8 cellular contexts compared by ENCODE assay signal in the genomic region with DNA sequence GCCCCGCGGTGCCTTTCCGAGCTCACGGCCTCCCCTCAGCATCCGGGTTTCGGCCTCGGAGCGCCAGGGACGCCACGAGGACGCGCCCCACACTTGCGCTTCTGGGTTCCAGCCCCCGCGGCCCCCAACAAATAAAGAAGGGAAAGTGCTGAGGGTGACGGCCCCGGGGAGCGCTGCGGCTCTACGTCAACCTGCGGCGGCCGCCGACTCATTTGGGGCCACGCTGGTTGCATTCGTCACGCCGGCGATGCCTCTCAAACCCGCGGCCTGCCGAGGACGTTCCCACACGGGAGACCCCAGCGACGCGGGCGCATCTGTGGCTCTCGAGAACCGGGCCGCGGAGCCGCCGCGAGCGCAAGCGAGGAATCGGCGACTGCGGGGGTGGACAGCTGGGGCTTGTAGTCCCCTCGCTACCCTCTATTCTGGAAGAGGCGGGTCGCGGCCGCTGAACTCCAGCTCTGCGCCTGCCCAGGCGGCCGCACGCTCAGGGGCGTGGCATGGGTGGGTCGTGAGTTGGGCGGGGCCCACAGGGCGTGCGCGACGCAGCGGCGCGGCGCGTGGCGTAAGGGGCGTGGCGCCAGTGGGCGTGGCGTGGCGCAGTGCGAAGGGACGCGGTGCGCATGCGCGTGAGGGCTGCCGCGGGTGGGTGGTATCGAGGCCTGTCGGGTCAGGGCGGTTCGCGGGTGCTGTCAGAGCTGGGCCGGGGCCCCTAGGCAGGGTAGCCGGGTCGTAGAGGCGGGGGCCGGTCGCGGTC. TPM values are rescaled to one million over a fixed set of nuclear protein-coding genes. Genes with fewer than 3 reads are reported as not detected.
DNase-seq lines count a peak whose midpoint lies in the region; ATAC-seq, FAIRE-seq and TF ChIP-seq lines count a peak whose summit lies in the region.

A gene with protein sequence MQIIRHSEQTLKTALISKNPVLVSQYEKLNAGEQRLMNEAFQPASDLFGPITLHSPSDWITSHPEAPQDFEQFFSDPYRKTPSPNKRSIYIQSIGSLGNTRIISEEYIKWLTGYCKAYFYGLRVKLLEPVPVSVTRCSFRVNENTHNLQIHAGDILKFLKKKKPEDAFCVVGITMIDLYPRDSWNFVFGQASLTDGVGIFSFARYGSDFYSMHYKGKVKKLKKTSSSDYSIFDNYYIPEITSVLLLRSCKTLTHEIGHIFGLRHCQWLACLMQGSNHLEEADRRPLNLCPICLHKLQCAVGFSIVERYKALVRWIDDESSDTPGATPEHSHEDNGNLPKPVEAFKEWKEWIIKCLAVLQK (plus strand): TSS at position 599 of the 754 bp plus-strand sequence. CDS start 2,145 bp downstream, outside the sequence.

- H3K4me1 Mint-ChIP-seq in activated naive CD4-positive, alpha-beta T cell treated with anti-CD3 and anti-CD28 coated beads for 36 hours (ENCODE audit: low read depth): peaks cover 31% of the 10 kb centered on the region

- H2AK5ac ChIP-seq in neuronal stem cell (ENCODE audit: low read depth, low read length): peak within 1 kb of the TSS; percentile 52

- H3K9ac ChIP-seq in neuronal stem cell (ENCODE audit: low read depth, low read length, poor library complexity): peak within 1 kb of the TSS; percentile 99

- peaks cover 7% of the 10 kb centered on the region for H3K79me1 ChIP-seq in neuronal stem cell (ENCODE audit: low read depth, low read length)

- H3K9me3 ChIP-seq in neuronal stem cell (replicated peaks in 1 of 2; ENCODE audit: control insufficient read depth in 2 of 2, insufficient read depth in 1 of 2, low read depth in 1 of 2, low read length in 2 of 2): no peaks in the 10 kb centered on the region

- CTCF ChIA-PET in activated naive CD4-positive, alpha-beta T cell treated with anti-CD3 and anti-CD28 coated beads for 36 hours (lab: Charles Lee): interaction anchor here (0.6 to 3.6 kb wide), 6 partner anchors 10 to 188 kb away, joined by 3 to 13 read pairs (median 3); no protein-coding TSS in a partner anchor

- H3K4me1 ChIP-seq in neuronal stem cell (ENCODE audit: control insufficient read depth in 2 of 2, insufficient read depth in 1 of 2, low read depth in 1 of 2, low read length in 2 of 2): peaks cover 0 to 5% of the 10 kb centered on the region in 2 donors

- no peak for TF ChIP-seq CTCF in NB4 (IDR thresholded peaks at IDR 0.05; ENCODE audit: low read depth, low read length)
- TF ChIP-seq CTCF in subcutaneous adipose tissue (IDR thresholded peaks at IDR 0.05; ENCODE audit: low read depth): no peak

- H3K4me3 ChIP-seq in NB4 (ENCODE audit: low read depth, low read length) (peak within 1 kb of the TSS; percentile 81), neuronal stem cell (ENCODE audit: low read length in 2 of 2) (peak within 1 kb of the TSS; percentile 93 to 95)

- peaks cover 25% of the 10 kb centered on the region for H3K36me3 Mint-ChIP-seq in activated naive CD4-positive, alpha-beta T cell treated with anti-CD3 and anti-CD28 coated beads for 36 hours (ENCODE audit: low read depth)

- no peak within 1 kb of the TSS for H2BK15ac ChIP-seq in neuronal stem cell (ENCODE audit: low read length)

- H3K23ac ChIP-seq in neuronal stem cell (ENCODE audit: low read depth, low read length, poor library complexity): peak within 1 kb of the TSS; percentile 97

- peak within 1 kb of the TSS; percentile 97 for H2AFZ ChIP-seq in neuronal stem cell (ENCODE audit: low read length)

- H3K27me3 Mint-ChIP-seq in activated naive CD4-positive, alpha-beta T cell treated with anti-CD3 and anti-CD28 coated beads for 36 hours (ENCODE audit: low read depth): no peaks in the 10 kb centered on the region

- TF ChIP-seq POLR2A in NB4 (IDR thresholded peaks at IDR 0.05; ENCODE audit: extremely low read depth, insufficient read length): peak; percentile 93

- H3K4me2 ChIP-seq in neuronal stem cell (ENCODE audit: insufficient read depth, low read length, poor library complexity, severe bottlenecking): peak within 1 kb of the TSS; percentile 94

- DNase-seq in GM04504 (ENCODE audit: low read depth) (peak; percentile 86), NB4 (ENCODE audit: low read depth) (peak; percentile 94), SK-N-DZ (ENCODE audit: low spot score) (peak; percentile 96), frontal cortex (ENCODE audit: low spot score in 2 of 2) (peak; percentile 89 to 93), neuronal stem cell (ENCODE audit: low spot score) (peak; percentile 94)
- DNase-seq in activated naive CD4-positive, alpha-beta T cell treated with anti-CD3 and anti-CD28 coated beads for 36 hours: peak; percentile 94

- peak within 1 kb of the TSS; percentile 98 for H2BK5ac ChIP-seq in neuronal stem cell (ENCODE audit: low read length)

- no peak within 1 kb of the TSS for H3K27ac ChIP-seq in neuronal stem cell (replicated peaks; ENCODE audit: low read length)

- no peaks in the 10 kb centered on the region for H3K27me3 ChIP-seq in neuronal stem cell (ENCODE audit: control insufficient read depth in 3 of 3, insufficient read depth in 3 of 3, low read depth in 1 of 3, low read length in 3 of 3)

- peak within 1 kb of the TSS; percentile 95 for H3K27ac Mint-ChIP-seq in activated naive CD4-positive, alpha-beta T cell treated with anti-CD3 and anti-CD28 coated beads for 36 hours

- H3K18ac ChIP-seq in neuronal stem cell (ENCODE audit: low read length): peak within 1 kb of the TSS; percentile 98

- WGBS in neuronal stem cell (ENCODE audit: extremely low coverage in 2 of 2, insufficient read length in 2 of 2, insufficient replicate concordance in 1 of 2), 2 donors: no CpG with 5 or more reads among the region's 97 CpGs

- H3K14ac ChIP-seq in neuronal stem cell (ENCODE audit: low read length): peak within 1 kb of the TSS; percentile 90

- peak within 1 kb of the TSS; percentile 37 for H3K4ac ChIP-seq in neuronal stem cell (ENCODE audit: low read length)

- FAIRE-seq in frontal cortex (lab: Jason Lieb, UNC): no peak

- intact Hi-C loops in activated naive CD4-positive, alpha-beta T cell treated with anti-CD3 and anti-CD28 coated beads for 36 hours (cut with micrococcal nuclease): loop anchor here (1.0 to 2.0 kb wide), 6 partner anchors 8 to 265 kb away; a partner anchor contains a TSS

- ATAC-seq in HG02571 (IDR thresholded peaks at IDR 0.05; ENCODE audit: unreplicated experiment): peak; percentile 87

- H3K4me3 Mint-ChIP-seq in activated naive CD4-positive, alpha-beta T cell treated with anti-CD3 and anti-CD28 coated beads for 36 hours: peak within 1 kb of the TSS; percentile 89

- H2BK12ac ChIP-seq in neuronal stem cell (ENCODE audit: low read length): no peak within 1 kb of the TSS

- no peak within 1 kb of the TSS for H4K91ac ChIP-seq in neuronal stem cell (ENCODE audit: low read depth, low read length, poor library complexity)

- H3K9me3 Mint-ChIP-seq in activated naive CD4-positive, alpha-beta T cell treated with anti-CD3 and anti-CD28 coated beads for 36 hours: no peaks in the 10 kb centered on the region

- no peak within 1 kb of the TSS for H4K8ac ChIP-seq in neuronal stem cell (ENCODE audit: low read depth, low read length)

- peak within 1 kb of the TSS; percentile 94 for H2BK120ac ChIP-seq in neuronal stem cell (ENCODE audit: low read depth, low read length)

- H3K36me3 ChIP-seq in neuronal stem cell (replicated peaks in 1 of 2; ENCODE audit: control insufficient read depth in 2 of 2, insufficient read depth in 2 of 2, low read length in 2 of 2): peaks cover 3 to 35% of the 10 kb centered on the region in 2 donors

RNA-seq across cellular contexts. Expression of the gene that starts here (rescaled TPM):
- polyA plus RNA-seq in SK-N-DZ (2014; cell fraction: cytosol; rRNA removed): 122 and 134 TPM in 2 replicates
- polyA plus RNA-seq in SK-N-DZ (2014; cell fraction: nucleus; rRNA removed): 113 and 125 TPM in 2 replicates
- 100 to 1,000 TPM; 190 to 195 TPM for total RNA-seq in activated naive CD4-positive, alpha-beta T cell treated with anti-CD3 and anti-CD28 coated beads for 36 hours
- total RNA-seq in frontal cortex (75.4 TPM), subcutaneous adipose tissue (10 to 100 TPM; 58.5 to 89.2 (median 72.0) TPM)
- 166 TPM for polyA plus RNA-seq in neuronal stem cell (2013, experiment 1 of 2)
- polyA plus RNA-seq in neuronal stem cell (2013, experiment 2 of 2): 168 TPM
